31 cellular contexts compared by ENCODE assay signal in genomic region chr12:109270494-109270893, GRCh38. TPM values are rescaled to one million over a fixed set of nuclear protein-coding genes. Genes with fewer than 3 reads are reported as not detected.
DNase-seq lines count a peak whose midpoint lies in the region; TF ChIP-seq lines count a peak whose summit lies in the region.
"Had no signal": no experiment of that assay in that cellular context is flagged by ENCODE, and none has a peak within 500 bp of the region (broad histone marks: within the 10 kb centered on the region; RNA-seq: fewer than 3 reads in every experiment).

No MANE protein-coding gene starts in this region.

- H3K9me3 ChIP-seq in HEK293 (ENCODE audit: control insufficient read depth, insufficient read depth, low read depth, low read length) = no peaks in the 10 kb centered on the region
- no peaks in the 10 kb centered on the region for H3K9me3 ChIP-seq in osteoblast (ENCODE audit: low read depth, low read length)
- H3K9me3 ChIP-seq: BE2C; BLaER1; BLaER1 treated with 17β-estradiol and CSF1 and Interleukin-3, amounts not matched to agents 10 nM and 100 nM; Caco-2 had no signal

- H3K4me1 ChIP-seq in HEK293 (ENCODE audit: control insufficient read depth, insufficient read depth, low read length) (no peaks in the 10 kb centered on the region), osteoblast (ENCODE audit: insufficient read depth, low read length) (no peaks in the 10 kb centered on the region)
- H3K4me1 ChIP-seq: A549; BE2C; BLaER1; BLaER1 treated with 17β-estradiol and CSF1 and Interleukin-3, amounts not matched to agents 10 nM and 100 nM; Caco-2 had no signal

- DNase-seq in osteoblast (ENCODE audit: insufficient read length, low spot score, missing footprints) = peak; percentile 2
- no peak for DNase-seq in DMS79 (lab: John Stamatoyannopoulos, UW)
- no peak for DNase-seq in activated T-cell treated with anti-CD3 and anti-CD28 coated beads, Interleukin-2, amount 50 U/mL, for 1 hour
- DNase-seq: 8988T; ACHN; AML-193; BE2C; C1 segment of cervical spinal cord; Caco-2; Calu3; CD4-positive, alpha-beta memory T cell; CD4-positive, alpha-beta T cell; CD4-positive, CD25-positive, alpha-beta regulatory T cell; CD8-positive, alpha-beta memory T cell; CD8-positive, alpha-beta T cell; COR-L47; DMS 273 treated with DMSO at 0.1 percent for 48 hours; DMS153; DMS53; DMS79 treated with DMSO at 0.1 percent for 48 hours; DND-41; EL had no signal

- H3K27me3 ChIP-seq in osteoblast (ENCODE audit: insufficient read depth, low read length) = no peaks in the 10 kb centered on the region
- H3K27me3 ChIP-seq: BE2C; BLaER1; BLaER1 treated with 17β-estradiol and CSF1 and Interleukin-3, amounts not matched to agents 10 nM and 100 nM had no signal

- H3K27ac ChIP-seq in HEK293 (ENCODE audit: extremely low read depth, low read depth, low read length) (no peak overlapping the region), osteoblast (ENCODE audit: low read depth, low read length) (no peak overlapping the region)
- H3K27ac ChIP-seq: 22Rv1; A549; BLaER1; BLaER1 treated with 17β-estradiol and CSF1 and Interleukin-3, amounts not matched to agents 10 nM and 100 nM; C4-2B had no signal

- TF ChIP-seq CTCF in HEK293 (tag by site-specific recombination; IDR thresholded peaks at IDR 0.05) = no peak
- TF ChIP-seq CTCF in osteoblast (IDR thresholded peaks at IDR 0.05; ENCODE audit: extremely low read depth, low read depth, low read length) = no peak

- POLR2A ChIA-PET in HEK293 (lab: Yijun Ruan, JAX) = no interaction called here

- CTCF ChIA-PET in HEK293 (lab: Yijun Ruan, JAX) = interaction anchor here (0.5 to 0.7 kb wide), 3 partner anchors 44 to 146 kb away, joined by 3 to 5 read pairs (median 3); no protein-coding TSS in a partner anchor

- H2AFZ ChIP-seq in osteoblast (ENCODE audit: low read length) = no peak overlapping the region

- H3K79me2 ChIP-seq in osteoblast (ENCODE audit: insufficient read depth, low read length) = no peaks in the 10 kb centered on the region

- no peaks in the 10 kb centered on the region for H4K20me1 ChIP-seq in osteoblast (ENCODE audit: insufficient read depth, low read length)
- H4K20me1 ChIP-seq: BLaER1; BLaER1 treated with 17β-estradiol and CSF1 and Interleukin-3, amounts not matched to agents 10 nM and 100 nM had no signal

- H3K36me3 ChIP-seq in HEK293 (ENCODE audit: control insufficient read depth in 2 of 2, insufficient read depth in 1 of 2, low read length in 2 of 2) = peaks cover 0 to 10% of the 10 kb centered on the region in 2 experiments; a peak in 1 of 3 replicates
- no peaks in the 10 kb centered on the region for H3K36me3 ChIP-seq in osteoblast (ENCODE audit: insufficient read depth, low read length)
- H3K36me3 ChIP-seq: BE2C; BLaER1; BLaER1 treated with 17β-estradiol and CSF1 and Interleukin-3, amounts not matched to agents 10 nM and 100 nM had no signal

- H3K4me3 ChIP-seq in HEK293 (ENCODE audit: low read depth, low read length) = no peak overlapping the region
- H3K4me3 ChIP-seq in osteoblast (ENCODE audit: insufficient read depth, low read length) = no peak overlapping the region
- H3K4me3 ChIP-seq: A549; BLaER1; BLaER1 treated with 17β-estradiol and CSF1 and Interleukin-3, amounts not matched to agents 10 nM and 100 nM had no signal

- no peak overlapping the region for H3K4me2 ChIP-seq in osteoblast (ENCODE audit: insufficient read depth, low read length)
- H3K4me2 ChIP-seq: A549; BLaER1; BLaER1 treated with 17β-estradiol and CSF1 and Interleukin-3, amounts not matched to agents 10 nM and 100 nM had no signal

TF ChIP-seq in HEK293, 187 proteins besides CTCF, POLR2A, EP300 and RAD21:
- TF ChIP-seq ZNF133 (tag by site-specific recombination; IDR thresholded peaks at IDR 0.05) (peak; percentile 96), ZSCAN4 (tag by site-specific recombination; IDR thresholded peaks at IDR 0.05) (no peak)
TF ChIP-seq in HEK293: peak in this region for 1.

RNA-seq across cellular contexts. Expression of gene FOXN4, which starts 38.6 kb away (rescaled TPM):
- total RNA-seq in osteoblast = not detected in 2 replicates
- total RNA-seq: A172; A673; B cell; Calu3; CD4-positive, alpha-beta memory T cell; CD4-positive, alpha-beta T cell; CD4-positive, CD25-positive, alpha-beta regulatory T cell; CD8-positive, alpha-beta memory T cell; CD8-positive, alpha-beta T cell had no signal
